Comparison of ENCODE assay signal across 14 cellular contexts in the genomic region with DNA sequence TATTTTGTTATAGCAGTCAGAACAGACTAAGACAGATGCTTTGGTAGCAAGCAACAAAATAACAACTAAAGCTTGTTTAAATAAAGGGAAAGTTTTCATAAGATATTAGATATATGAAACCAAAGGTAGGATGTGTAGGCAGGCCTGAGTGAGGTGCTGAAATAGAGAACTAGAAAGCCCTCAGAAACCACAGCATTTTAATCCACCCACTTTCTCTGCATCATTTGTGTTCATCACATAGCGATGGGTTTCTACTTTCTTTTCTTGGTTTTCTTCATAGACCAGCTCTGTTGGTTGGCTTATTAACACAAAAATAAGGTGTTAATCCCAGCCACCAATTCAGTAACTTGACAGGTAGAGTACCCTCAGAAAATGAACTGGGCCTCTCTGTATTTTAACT. TPM values are rescaled to one million over a fixed set of nuclear protein-coding genes. Genes with fewer than 3 reads are reported as not detected.
A peak's percentile ranks its signal among the peaks of the same experiment; 100 is the strongest.
DNase-seq lines count a peak whose midpoint lies in the region; ATAC-seq, FAIRE-seq and TF ChIP-seq lines count a peak whose summit lies in the region.
"Had no signal": no experiment of that assay in that cellular context is flagged by ENCODE, and none has a peak within 500 bp of the region (broad histone marks: within the 10 kb centered on the region; RNA-seq: fewer than 3 reads in every experiment).

No MANE protein-coding gene starts in this region.

- H3K9ac ChIP-seq in HepG2 (ENCODE audit: insufficient read depth, low read depth, low read length) = no peak overlapping the region

- no peaks in the 10 kb centered on the region for H3K27me3 Mint-ChIP-seq in progenitor cell of endocrine pancreas

- intact Hi-C loops in HepG2 (cut with micrococcal nuclease; ENCODE audit: unreplicated experiment) = no loop called here

- in situ Hi-C loops in HepG2 (cut with HindIII; ENCODE audit: extremely low pct_ligation_motif_present, low pct_unique_long_range_greater_than_20kb) = no loop called here

- peaks cover 7% of the 10 kb centered on the region; the same call in 1 of the 2 replicates for H3K9me3 ChIP-seq in HepG2 (ENCODE audit: low read length)
- H3K9me3 ChIP-seq: SJSA1 had no signal

- TF ChIP-seq POLR2A in HepG2 (IDR thresholded peaks at IDR 0.05; ENCODE audit: insufficient read depth in 1 of 2, low read depth in 2 of 2, low read length in 2 of 2) = no peak

- no peaks in the 10 kb centered on the region; a peak in 1 of 5 replicates for H3K27me3 ChIP-seq in HepG2 (ENCODE audit: control insufficient read depth in 1 of 2, insufficient read depth in 2 of 2, low read length in 2 of 2)
- H3K27me3 ChIP-seq: SJSA1 had no signal

- H3K36me3 Mint-ChIP-seq in progenitor cell of endocrine pancreas (ENCODE audit: insufficient read depth) = no peaks in the 10 kb centered on the region

- no TSS peak for BruUV-seq in HepG2 (replicated peaks; lab: Mats Ljungman, UMichigan)

- H4K20me1 ChIP-seq in HepG2 (ENCODE audit: insufficient read depth, low read length) = no peaks in the 10 kb centered on the region

- DNase-seq in ecto neural progenitor cell (ENCODE audit: low spot score) (no peak), NCI-H2029 (lab: John Stamatoyannopoulos, UW) (no peak), HepG2 (ENCODE audit: low spot score) (no peak), progenitor cell of endocrine pancreas (ENCODE audit: low spot score, unreplicated experiment) (no peak)
- DNase-seq: CD8-positive, alpha-beta memory T cell; hippocampal formation; KG1; NCI-H446 treated with DMSO at 0.1 percent for 48 hours had no signal

- CTCF ChIA-PET in HepG2 (lab: Yijun Ruan, JAX; ENCODE audit: low intra/inter-chr PET ratio, low total read pairs) = no interaction called here

- TF ChIP-seq CTCF in HepG2 (CRISPR knock-in tag; IDR thresholded peaks at IDR 0.05) = no peak
- no peak for TF ChIP-seq CTCF in progenitor cell of endocrine pancreas (IDR thresholded peaks at IDR 0.05; ENCODE audit: unreplicated experiment)

- no peak for FAIRE-seq in HepG2 (lab: Jason Lieb, UNC)

- no peaks in the 10 kb centered on the region for H3K79me2 ChIP-seq in HepG2 (ENCODE audit: insufficient read depth, low read length)

- peaks cover 11% of the 10 kb centered on the region for H3K9me3 Mint-ChIP-seq in progenitor cell of endocrine pancreas (ENCODE audit: low read depth)

- WGBS in HepG2 (ENCODE audit: low lambda C conversion rate) = 2% methylated on average over 1 of the region's 1 CpG

- no peak overlapping the region for H3K27ac Mint-ChIP-seq in progenitor cell of endocrine pancreas
- H3K27ac Mint-ChIP-seq: CD8-positive, alpha-beta memory T cell; stimulated activated naive CD8-positive, alpha-beta T cell treated with anti-CD3 and anti-CD28 coated beads, Interleukin-15, Interleukin-2, amounts not matched to agents 100 ng/mL and 50 ng/mL, for 24 hours had no signal

- POLR2A ChIA-PET in HepG2 (lab: Yijun Ruan, JAX) = no interaction called here

- H3K36me3 ChIP-seq in HepG2 (replicated peaks in 1 of 2; ENCODE audit: control insufficient read depth in 1 of 2, insufficient read depth in 2 of 2, low read length in 2 of 2) = no peaks in the 10 kb centered on the region
- H3K36me3 ChIP-seq: SJSA1 had no signal

- H3K4me3 Mint-ChIP-seq in progenitor cell of endocrine pancreas (ENCODE audit: low read depth) = no peak overlapping the region
- H3K4me3 Mint-ChIP-seq: CD8-positive, alpha-beta memory T cell; stimulated activated naive CD8-positive, alpha-beta T cell treated with anti-CD3 and anti-CD28 coated beads, Interleukin-15, Interleukin-2, amounts not matched to agents 100 ng/mL and 50 ng/mL, for 24 hours had no signal

- ATAC-seq in GM18502 (IDR thresholded peaks at IDR 0.05; ENCODE audit: poor library complexity, unreplicated experiment) (peak; percentile 100), GM19397 (IDR thresholded peaks at IDR 0.05; ENCODE audit: unreplicated experiment) (peak; percentile 100), HG02840 (IDR thresholded peaks at IDR 0.05; ENCODE audit: low FRiP score, unreplicated experiment) (peak; percentile 100), HG03520 (IDR thresholded peaks at IDR 0.05; ENCODE audit: unreplicated experiment) (peak; percentile 100), HepG2 (no peak)

- H3K4me2 ChIP-seq in HepG2 (ENCODE audit: low read depth, low read length) = no peak overlapping the region

- TF ChIP-seq RAD21 in HepG2 (CRISPR knock-in tag; IDR thresholded peaks at IDR 0.05) = no peak

- H2AFZ ChIP-seq in HepG2 (ENCODE audit: low read length) = no peak overlapping the region

- H3K4me1 ChIP-seq in HepG2 (ENCODE audit: insufficient read depth, low read length) = no peaks in the 10 kb centered on the region
- H3K4me1 ChIP-seq: SJSA1 had no signal

- H3K27ac ChIP-seq in HepG2 (ENCODE audit: extremely low read length, insufficient read depth, low read length) = no peak overlapping the region
- H3K27ac ChIP-seq: SJSA1 had no signal

- H3K4me3 ChIP-seq in HepG2 (replicated peaks in 1 of 3; ENCODE audit: insufficient read depth in 1 of 3, low read depth in 2 of 3, low read length in 3 of 3) = no peak overlapping the region
- H3K4me3 ChIP-seq: SJSA1 had no signal

- H3K4me1 Mint-ChIP-seq in progenitor cell of endocrine pancreas (ENCODE audit: low read depth) = no peaks in the 10 kb centered on the region
- H3K4me1 Mint-ChIP-seq: CD8-positive, alpha-beta memory T cell had no signal

- no peak for TF ChIP-seq EP300 in HepG2 (IDR thresholded peaks at IDR 0.05; ENCODE audit: low read depth in 2 of 2, low read length in 2 of 2)
- no peak for TF ChIP-seq EP300 in HepG2 (CRISPR knock-in tag; IDR thresholded peaks at IDR 0.05; ENCODE audit: borderline replicate concordance)

TF ChIP-seq in HepG2, 621 proteins besides CTCF, POLR2A, EP300 and RAD21 (continues in another document):
- TF ChIP-seq TRIM24 (CRISPR knock-in tag; IDR thresholded peaks at IDR 0.05) (no peak), SKIL (CRISPR knock-in tag; IDR thresholded peaks at IDR 0.05; ENCODE audit: borderline replicate concordance) (no peak), HDAC6 (IDR thresholded peaks at IDR 0.05; ENCODE audit: low read depth, low read length) (no peak), ZNF18 (CRISPR knock-in tag; IDR thresholded peaks at IDR 0.05; ENCODE audit: insufficient replicate concordance) (no peak), ELF3 (CRISPR knock-in tag; IDR thresholded peaks at IDR 0.05) (no peak), ZSCAN31 (CRISPR knock-in tag; IDR thresholded peaks at IDR 0.05; ENCODE audit: low read depth) (no peak), SSRP1 (CRISPR knock-in tag; IDR thresholded peaks at IDR 0.05) (no peak)

RNA-seq across cellular contexts. Expression of gene RPS12, which starts 58.6 kb away (rescaled TPM):
- total RNA-seq in HepG2 (2016; rRNA removed; fragmentation: Illumina TruSeq; extraction: Trizol) = 3,224 and 3,551 TPM in 2 replicates
- total RNA-seq in HepG2 (2016; cell fraction: cytosol; rRNA removed; fragmentation: Illumina TruSeq; extraction: Trizol; ENCODE audit: low read depth) = 10,695 and 12,100 TPM in 2 replicates
- total RNA-seq in HepG2 (2016; cell fraction: insoluble cytoplasmic fraction; rRNA removed; fragmentation: Illumina TruSeq; extraction: Trizol) = 3,292 and 3,559 TPM in 2 replicates
- total RNA-seq in HepG2 (2016; cell fraction: membrane; rRNA removed; fragmentation: Illumina TruSeq; extraction: Trizol) = 12,582 and 12,681 TPM in 2 replicates
- 1,009 and 1,091 TPM in 2 replicates for total RNA-seq in HepG2 (2016; cell fraction: nucleus; rRNA removed; fragmentation: Illumina TruSeq; extraction: Trizol)
- polyA plus RNA-seq in HepG2 (2011; rRNA removed) = 6,343 and 7,346 TPM in 2 replicates
- 10,754 and 13,161 TPM in 2 replicates for polyA plus RNA-seq in HepG2 (2011; cell fraction: cytosol; rRNA removed)
- 1,380 and 1,587 TPM in 2 replicates for polyA plus RNA-seq in HepG2 (2011; cell fraction: nucleus; rRNA removed)
- polyA plus RNA-seq in HepG2 (2012) = 4,280 and 4,651 TPM in 2 replicates
- 13,237 and 13,731 TPM in 2 replicates for polyA plus RNA-seq in HepG2 (2016; cell fraction: cytosol; fragmentation: Illumina TruSeq; extraction: Trizol; ENCODE audit: low read depth)
- 3,395 and 3,576 TPM in 2 replicates for polyA plus RNA-seq in HepG2 (2016; cell fraction: insoluble cytoplasmic fraction; fragmentation: Illumina TruSeq; extraction: Trizol; ENCODE audit: low read depth)
- 11,484 and 12,144 TPM in 2 replicates for polyA plus RNA-seq in HepG2 (2016; cell fraction: membrane; fragmentation: Illumina TruSeq; extraction: Trizol; ENCODE audit: low read depth)
- 1,833 and 2,013 TPM in 2 replicates for polyA plus RNA-seq in HepG2 (2016; cell fraction: nucleus; fragmentation: Illumina TruSeq; extraction: Trizol; ENCODE audit: insufficient read depth, low read depth)
- 2,109 and 3,494 TPM in 2 replicates for polyA minus RNA-seq in HepG2 (2011; rRNA and poly(A)+ RNA removed; ENCODE audit: low replicate concordance)
- 1,100 and 1,176 TPM in 2 replicates for polyA minus RNA-seq in HepG2 (2011; cell fraction: cytosol; rRNA and poly(A)+ RNA removed)
- polyA minus RNA-seq in HepG2 (2011; cell fraction: nucleus; rRNA and poly(A)+ RNA removed) = 507 and 550 TPM in 2 replicates
- 986 and 1,038 TPM in 2 replicates for total RNA-seq in progenitor cell of endocrine pancreas
